Comparison of ENCODE assay signal across 17 cellular contexts in the genomic region with DNA sequence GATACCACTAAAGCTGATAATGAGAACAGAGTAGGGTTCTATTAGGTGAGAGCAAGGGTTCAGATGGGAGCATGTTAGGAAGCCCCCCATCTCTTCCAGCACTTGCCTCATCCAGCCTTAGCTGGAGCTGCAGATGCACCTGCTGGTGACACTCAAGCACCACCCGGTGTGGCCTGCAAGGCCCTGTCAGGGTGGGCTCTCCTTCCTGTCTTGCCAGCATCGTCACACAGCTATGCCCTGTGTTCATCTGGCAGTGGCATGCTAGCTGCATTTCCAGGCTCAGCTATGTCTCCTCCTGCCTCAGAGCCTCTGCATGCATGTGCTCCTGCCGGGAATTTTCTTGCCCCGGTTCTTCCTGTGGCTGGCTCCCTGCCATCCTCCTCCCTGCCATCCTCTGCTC.
"Had no signal": no experiment of that assay in that cellular context is flagged by ENCODE, and none has a peak within 500 bp of the region (broad histone marks: within the 10 kb centered on the region; RNA-seq: fewer than 3 reads in every experiment).

No MANE protein-coding gene starts in this region.

- FAIRE-seq: frontal cortex, islet of Langerhans, small intestine had no signal

- H3K27me3 ChIP-seq: heart left ventricle, tibial artery, upper lobe of right lung had no signal

- H3K27ac Mint-ChIP-seq: stimulated activated naive CD8-positive, alpha-beta T cell treated with anti-CD3 and anti-CD28 coated beads, Interleukin-15, Interleukin-2, amounts not matched to agents 100 ng/mL and 50 ng/mL, for 24 hours had no signal

- DNase-seq: central memory CD4-positive, alpha-beta T cell; cortex of kidney; dorsolateral prefrontal cortex; effector CD8-positive, alpha-beta T cell; heart left ventricle; hypothalamus; naive thymus-derived CD8-positive, alpha-beta T cell; posterior cingulate gyrus; small intestine; stimulated activated CD4-positive, alpha-beta T cell treated with anti-CD3 and anti-CD28 coated beads, Interleukin-12 subunit alpha, Interleukin-12 subunit beta, amount 100 ng/mL, for 4 hours; tibial artery; upper lobe of right lung had no signal

- ATAC-seq: esophagus mucosa; naive thymus-derived CD8-positive, alpha-beta T cell; right cardiac atrium; upper lobe of right lung had no signal

- H3K4me1 Mint-ChIP-seq: naive thymus-derived CD8-positive, alpha-beta T cell had no signal

- H3K9me3 ChIP-seq: upper lobe of right lung had no signal

- H3K9me3 Mint-ChIP-seq: stimulated activated naive CD8-positive, alpha-beta T cell treated with anti-CD3 and anti-CD28 coated beads, Interleukin-15, Interleukin-2, amounts not matched to agents 100 ng/mL and 50 ng/mL, for 24 hours had no signal

- H3K4me3 ChIP-seq: dorsolateral prefrontal cortex, tibial artery, upper lobe of right lung had no signal

- H3K4me3 Mint-ChIP-seq: naive thymus-derived CD8-positive, alpha-beta T cell; stimulated activated naive CD8-positive, alpha-beta T cell treated with anti-CD3 and anti-CD28 coated beads, Interleukin-15, Interleukin-2, amounts not matched to agents 100 ng/mL and 50 ng/mL, for 24 hours had no signal

- H3K27ac ChIP-seq: dorsolateral prefrontal cortex, tibial artery, upper lobe of right lung had no signal

- H3K4me1 ChIP-seq: upper lobe of right lung had no signal

- H3K36me3 ChIP-seq: heart left ventricle, tibial artery, upper lobe of right lung had no signal
